8 cellular contexts compared by ENCODE assay signal in genomic region chr14:22887990-22888378, GRCh38. TPM values are rescaled to one million over a fixed set of nuclear protein-coding genes. Genes with fewer than 3 reads are reported as not detected.
DNase-seq lines count a peak whose midpoint lies in the region; ATAC-seq and TF ChIP-seq lines count a peak whose summit lies in the region.

No MANE protein-coding gene starts in this region.

- intact Hi-C loops in spleen (cut with DNase I; ENCODE audit: low total_unique reads): no loop called here

- no peaks in the 10 kb centered on the region for H3K36me3 Mint-ChIP-seq in T-cell
- peaks cover 27% of the 10 kb centered on the region for H3K36me3 Mint-ChIP-seq in effector memory CD8-positive, alpha-beta T cell (ENCODE audit: insufficient read depth)

- peaks cover 0 to 8% (median 0%) of the 10 kb centered on the region in 6 donors for H3K36me3 ChIP-seq in spleen

- CTCF ChIA-PET in T-cell (lab: Charles Lee): interaction anchor here (0.7 to 2.2 kb wide), 8 partner anchors 12 to 240 kb away, joined by 3 to 35 read pairs (median 5); partner anchors contain the start of gene LRP10 (in 1 of the 2)

- POLR2A ChIA-PET in T-cell (lab: Charles Lee): interaction anchor here (0.6 to 1.5 kb wide), 4 partner anchors 32 to 1758 kb away, joined by 6 to 12 read pairs (median 10); partner anchors contain the start of gene RBM23 (in 1 of the 2)

- peak overlapping the region; percentile 61 to 88 (median 82) for H3K27ac ChIP-seq in spleen

- no peaks in the 10 kb centered on the region for H3K9me3 Mint-ChIP-seq in T-cell
- H3K9me3 Mint-ChIP-seq in effector memory CD8-positive, alpha-beta T cell: no peaks in the 10 kb centered on the region

- 49 to 73% (median 64%) methylated on average over 3 to 5 of the region's 5 CpGs for WGBS in spleen, 5 donors

- H3K9me3 ChIP-seq in spleen: no peaks in the 10 kb centered on the region

- DNase-seq in T-cell (peak in 18 of 34 experiments; percentile 17 to 57 (median 25)), spleen (peak; percentile 91), SHP77 treated with DMSO at 0.1 percent for 48 hours (lab: John Stamatoyannopoulos, UW) (no peak), DMS79 treated with DMSO at 0.1 percent for 48 hours (lab: John Stamatoyannopoulos, UW) (no peak), omental fat pad (ENCODE audit: low spot score) (no peak)
- no peak for DNase-seq in effector memory CD8-positive, alpha-beta T cell

- peaks cover 54 to 62% (median 56%) of the 10 kb centered on the region in 3 donors for H3K4me1 Mint-ChIP-seq in T-cell
- H3K4me1 Mint-ChIP-seq in effector memory CD8-positive, alpha-beta T cell (ENCODE audit: low read depth in 2 of 2): peaks cover 22% of the 10 kb centered on the region in 2 donors

- TF ChIP-seq CTCF in spleen (IDR thresholded peaks at IDR 0.05 in 8 of 11, conservative IDR thresholded peaks at IDR 0.05 in 3 of 11) (no peak), omental fat pad (IDR thresholded peaks at IDR 0.05) (no peak)

- peaks cover 10 to 60% (median 36%) of the 10 kb centered on the region in 6 donors for H3K4me1 ChIP-seq in spleen

- H3K27ac Mint-ChIP-seq in T-cell: peak overlapping the region; percentile 94 to 96
- H3K27ac Mint-ChIP-seq in effector memory CD8-positive, alpha-beta T cell: peak overlapping the region; percentile 82 to 91

- H3K4me3 Mint-ChIP-seq in T-cell: peak overlapping the region; percentile 87 to 90 (median 88)
- H3K4me3 Mint-ChIP-seq in effector memory CD8-positive, alpha-beta T cell: peak overlapping the region; percentile 79 to 80

- no peak for TF ChIP-seq POLR2A in spleen (IDR thresholded peaks at IDR 0.05)

- peaks cover 0 to 13% (median 0%) of the 10 kb centered on the region in 7 donors for H3K27me3 ChIP-seq in spleen (replicated peaks in 1 of 7)

- ATAC-seq in GM18858 (IDR thresholded peaks at IDR 0.05; ENCODE audit: unreplicated experiment): peak; percentile 44
- ATAC-seq in HG02759 (IDR thresholded peaks at IDR 0.05; ENCODE audit: unreplicated experiment): peak; percentile 52
- peak in 1 of 4 experiments; percentile 33 for ATAC-seq in T-cell (replicated peaks in 1 of 4)
- ATAC-seq in effector memory CD8-positive, alpha-beta T cell (replicated peaks): no peak
- ATAC-seq in omental fat pad (ENCODE audit: low FRiP score): no peak

- peak overlapping the region in 7 of 8 donors; percentile 28 to 74 (median 56) for H3K4me3 ChIP-seq in spleen

- H3K27me3 Mint-ChIP-seq in T-cell: no peaks in the 10 kb centered on the region
- H3K27me3 Mint-ChIP-seq in effector memory CD8-positive, alpha-beta T cell: no peaks in the 10 kb centered on the region

RNA-seq across cellular contexts. Expression of gene REM2, which starts 5.0 kb away (rescaled TPM):
- total RNA-seq in T-cell: 10 to 100 TPM in 1 of 5 donors, 1 to 10 TPM in 4; 4.1 to 10.6 (median 6.2) TPM
- total RNA-seq in spleen: 1 to 10 TPM; 1.4 to 5.8 (median 3.0) TPM
- polyA plus RNA-seq in spleen: 1 to 10 TPM; 2.2 to 5.2 (median 3.4) TPM
- 1 to 10 TPM in 2 of 4 donors, under 1 TPM in 2; 0.24 to 3.3 (median 1.0) TPM for total RNA-seq in omental fat pad

RNA-seq across cellular contexts. Expression of gene LRP10, which starts 16.4 kb away (rescaled TPM):
- total RNA-seq in T-cell (100 to 1,000 TPM in 1 of 5 donors, 10 to 100 TPM in 4; 67.0 to 103 (median 89.9) TPM), spleen (100 to 1,000 TPM in 6 of 7 donors, 10 to 100 TPM in 1; 99.6 to 205 (median 110) TPM), omental fat pad (100 to 1,000 TPM in 2 of 4 donors, 10 to 100 TPM in 2; 73.5 to 125 (median 96.6) TPM)
- polyA plus RNA-seq in spleen: 10 to 100 TPM in 1 of 3 donors, 1 to 10 TPM in 2; 7.9 to 22.3 (median 8.9) TPM

RNA-seq across cellular contexts. Expression of gene RBM23, which starts 31.0 kb away (rescaled TPM):
- total RNA-seq in T-cell (100 to 1,000 TPM in 1 of 5 donors, 10 to 100 TPM in 4; 88.7 to 102 (median 94.7) TPM), spleen (100 to 1,000 TPM in 4 of 7 donors, 10 to 100 TPM in 3; 84.9 to 875 (median 103) TPM), omental fat pad (100 to 1,000 TPM in 2 of 4 donors, 10 to 100 TPM in 2; 48.7 to 127 (median 85.9) TPM)
- 10 to 100 TPM; 19.0 to 40.3 (median 32.7) TPM for polyA plus RNA-seq in spleen

RNA-seq across cellular contexts. Expression of gene PRMT5, which starts 41.2 kb away (rescaled TPM):
- total RNA-seq in T-cell (10 to 100 TPM; 17.7 to 45.3 (median 37.5) TPM), spleen (10 to 100 TPM; 31.1 to 44.7 (median 40.6) TPM), omental fat pad (10 to 100 TPM; 38.8 to 54.9 (median 49.6) TPM)
- polyA plus RNA-seq in spleen: 10 to 100 TPM; 18.6 to 30.6 (median 24.9) TPM

RNA-seq across cellular contexts. Expression of gene MMP14, which starts 51.6 kb away (rescaled TPM):
- total RNA-seq in T-cell (1 to 10 TPM; 1.9 to 3.7 (median 2.3) TPM), spleen (100 to 1,000 TPM in 1 of 7 donors, 10 to 100 TPM in 6; 42.6 to 126 (median 65.2) TPM), omental fat pad (100 to 1,000 TPM; 108 to 208 (median 166) TPM)
- polyA plus RNA-seq in spleen: 10 to 100 TPM in 2 of 3 donors, 1 to 10 TPM in 1; 6.6 to 30.8 (median 15.6) TPM

Comparison
In these comparisons a context has a peak if more than half of its experiments do, and no peak if none do; other contexts are left out.
1. ATAC-seq: peak in GM18858 (single experiment) and HG02759 (single experiment); none in effector memory CD8-positive, alpha-beta T cell (single experiment) and omental fat pad (single experiment).
2. DNase-seq: peak in T-cell (18 of 34) and spleen (single experiment); none in effector memory CD8-positive, alpha-beta T cell (0 of 3), SHP77 treated with DMSO at 0.1 percent for 48 hours (single experiment), DMS79 treated with DMSO at 0.1 percent for 48 hours (single experiment) and omental fat pad (single experiment).